Comparison of ENCODE assay signal across 14 cellular contexts in genomic region chr11:34317666-34318065, GRCh38. TPM values are rescaled to one million over a fixed set of nuclear protein-coding genes. Genes with fewer than 3 reads are reported as not detected.
DNase-seq lines count a peak whose midpoint lies in the region; ATAC-seq, FAIRE-seq and TF ChIP-seq lines count a peak whose summit lies in the region.
"Had no signal": no experiment of that assay in that cellular context is flagged by ENCODE, and none has a peak within 500 bp of the region (broad histone marks: within the 10 kb centered on the region; RNA-seq: fewer than 3 reads in every experiment).

No MANE protein-coding gene starts in this region.

- ATAC-seq in RWPE2 (ENCODE audit: low read depth) (no peak), HepG2 (no peak), GM21360 (IDR thresholded peaks at IDR 0.05; ENCODE audit: unreplicated experiment) (no peak)

- DNase-seq in GM23248 = peak; percentile 13
- DNase-seq in RWPE2 (ENCODE audit: low spot score) = no peak
- DNase-seq in HepG2 (ENCODE audit: low spot score) = no peak
- no peak for DNase-seq in transverse colon
- no peak for DNase-seq in RCC 7860 (ENCODE audit: low spot score)
- no peak for DNase-seq in retina
- DNase-seq: 8988T; C1 segment of cervical spinal cord; Calu3; CD4-positive, alpha-beta T cell; DMS 273 treated with DMSO at 0.1 percent for 48 hours; H7 had no signal

- H4K20me1 ChIP-seq in GM23248 (ENCODE audit: insufficient read depth) (no peaks in the 10 kb centered on the region), HepG2 (ENCODE audit: insufficient read depth, low read length) (no peaks in the 10 kb centered on the region)

- no peaks in the 10 kb centered on the region for H3K27me3 ChIP-seq in GM23248 (replicated peaks; ENCODE audit: insufficient read depth)
- no peaks in the 10 kb centered on the region for H3K27me3 ChIP-seq in RWPE2 (ENCODE audit: insufficient read depth, poor library complexity, severe bottlenecking)
- no peaks in the 10 kb centered on the region for H3K27me3 ChIP-seq in HepG2 (ENCODE audit: control insufficient read depth in 1 of 2, insufficient read depth in 2 of 2, low read length in 2 of 2)
- no peaks in the 10 kb centered on the region for H3K27me3 ChIP-seq in transverse colon

- no TSS peak for BruUV-seq in HepG2 (replicated peaks; lab: Mats Ljungman, UMichigan)

- in situ Hi-C loops in GM23248 (cut with MboI) (no loop called here), HepG2 (cut with HindIII; ENCODE audit: extremely low pct_ligation_motif_present, low pct_unique_long_range_greater_than_20kb) (no loop called here), transverse colon (cut with MboI; ENCODE audit: low pct_ligation_motif_present in 1 of 4, low pct_unique_long_range_greater_than_20kb in 1 of 4, low sequenced_read_pairs in 3 of 4) (no loop called here)

- FAIRE-seq in HepG2 (lab: Jason Lieb, UNC) (no peak), RCC 7860 (lab: Jason Lieb, UNC) (no peak)
- FAIRE-seq: HTR-8/SVneo had no signal

- POLR2A ChIA-PET in HepG2 (lab: Yijun Ruan, JAX) = interaction anchor here (0.8 to 4.2 kb wide), 2 partner anchors 40 to 143 kb away, joined by 4 to 20 read pairs; partner anchors contain the start of gene ABTB2

- H3K79me2 ChIP-seq in GM23248 (ENCODE audit: insufficient read depth) = peaks cover 49% of the 10 kb centered on the region
- H3K79me2 ChIP-seq in HepG2 (ENCODE audit: insufficient read depth, low read length) = peaks cover 13% of the 10 kb centered on the region

- TF ChIP-seq POLR2A in HepG2 (IDR thresholded peaks at IDR 0.05; ENCODE audit: insufficient read depth in 1 of 2, low read depth in 2 of 2, low read length in 2 of 2) (no peak), transverse colon (IDR thresholded peaks at IDR 0.05) (no peak)

- peaks cover 27% of the 10 kb centered on the region for H3F3A ChIP-seq in GM23248 (ENCODE audit: insufficient read depth)

- H3K9me2 ChIP-seq in GM23248 (ENCODE audit: insufficient read depth) = no peaks in the 10 kb centered on the region

- H3K9ac ChIP-seq in GM23248 (no peak overlapping the region), HepG2 (ENCODE audit: insufficient read depth, low read depth, low read length) (no peak overlapping the region)

- H3K9me3 ChIP-seq in GM23248 (ENCODE audit: low read depth) = no peaks in the 10 kb centered on the region
- no peaks in the 10 kb centered on the region for H3K9me3 ChIP-seq in RWPE2 (ENCODE audit: severe bottlenecking)
- no peaks in the 10 kb centered on the region for H3K9me3 ChIP-seq in HepG2 (ENCODE audit: low read length)
- no peaks in the 10 kb centered on the region for H3K9me3 ChIP-seq in transverse colon

- no peak overlapping the region for H3K4me3 ChIP-seq in GM23248
- H3K4me3 ChIP-seq in RWPE2 (ENCODE audit: severe bottlenecking) = no peak overlapping the region
- no peak overlapping the region for H3K4me3 ChIP-seq in HepG2 (replicated peaks in 1 of 3; ENCODE audit: insufficient read depth in 1 of 3, low read depth in 2 of 3, low read length in 3 of 3)
- H3K4me3 ChIP-seq in transverse colon = no peak overlapping the region

- peaks cover 36% of the 10 kb centered on the region for H3K4me1 ChIP-seq in GM23248 (ENCODE audit: insufficient read depth)
- peaks cover 10% of the 10 kb centered on the region for H3K4me1 ChIP-seq in RWPE2 (ENCODE audit: insufficient read depth, poor library complexity, severe bottlenecking)
- peaks cover 68% of the 10 kb centered on the region for H3K4me1 ChIP-seq in HepG2 (ENCODE audit: insufficient read depth, low read length)
- peaks cover 0 to 23% (median 13%) of the 10 kb centered on the region in 4 donors for H3K4me1 ChIP-seq in transverse colon

- H2AFZ ChIP-seq in GM23248 = no peak overlapping the region
- no peak overlapping the region for H2AFZ ChIP-seq in HepG2 (ENCODE audit: low read length)

- H3K27ac ChIP-seq in GM23248 = peak overlapping the region; percentile 81
- H3K27ac ChIP-seq in RWPE2 (ENCODE audit: poor library complexity, severe bottlenecking) = peak overlapping the region; percentile 60
- H3K27ac ChIP-seq in HepG2 (ENCODE audit: extremely low read length, insufficient read depth, low read length) = no peak overlapping the region
- H3K27ac ChIP-seq in transverse colon = peak overlapping the region in 3 of 4 donors; percentile 28 to 66 (median 51)

- TF ChIP-seq EP300 in HepG2 (IDR thresholded peaks at IDR 0.05; ENCODE audit: low read depth in 2 of 2, low read length in 2 of 2) = no peak
- no peak for TF ChIP-seq EP300 in HepG2 (CRISPR knock-in tag; IDR thresholded peaks at IDR 0.05; ENCODE audit: borderline replicate concordance)
- TF ChIP-seq EP300 in transverse colon (IDR thresholded peaks at IDR 0.05; ENCODE audit: low read depth) = no peak

- H3K36me3 ChIP-seq in GM23248 (ENCODE audit: low read depth) (no peaks in the 10 kb centered on the region), RWPE2 (ENCODE audit: low read depth) (no peaks in the 10 kb centered on the region), HepG2 (replicated peaks in 1 of 2; ENCODE audit: control insufficient read depth in 1 of 2, insufficient read depth in 2 of 2, low read length in 2 of 2) (peaks cover 4 to 10% of the 10 kb centered on the region in 2 experiments; a peak in 1 of 5 replicates), transverse colon (no peaks in the 10 kb centered on the region)

- H3K4me2 ChIP-seq in GM23248 (ENCODE audit: unreplicated experiment) (no peak overlapping the region), HepG2 (ENCODE audit: low read depth, low read length) (no peak overlapping the region)

- intact Hi-C loops in HepG2 (cut with micrococcal nuclease; ENCODE audit: unreplicated experiment) (loop anchor here (5.0 kb wide), 1 partner anchor 40 kb away; the partner anchor contains the start of gene ABTB2), transverse colon (cut with DNase I; ENCODE audit: low total_unique reads) (no loop called here)

- CTCF ChIA-PET in HepG2 (lab: Yijun Ruan, JAX; ENCODE audit: low intra/inter-chr PET ratio, low total read pairs) = no interaction called here

- no peak for TF ChIP-seq RAD21 in HepG2 (CRISPR knock-in tag; IDR thresholded peaks at IDR 0.05)

- TF ChIP-seq CTCF in RWPE2 (IDR thresholded peaks at IDR 0.05; ENCODE audit: poor library complexity, severe bottlenecking) (no peak), HepG2 (CRISPR knock-in tag; IDR thresholded peaks at IDR 0.05) (no peak), transverse colon (IDR thresholded peaks at IDR 0.05) (no peak)

- 73 to 77% methylated on average over 4 of the region's 4 CpGs for WGBS in GM23248 (ENCODE audit: low coverage in 1 of 2, low lambda C conversion rate in 2 of 2, missing lambda C conversion rate in 2 of 2), 2 experiments
- 96% methylated on average over 4 of the region's 4 CpGs for WGBS in HepG2 (ENCODE audit: low lambda C conversion rate)
- WGBS in transverse colon (ENCODE audit: low coverage in 1 of 2), 2 donors = 75 to 86% methylated on average over 2 to 4 of the region's 4 CpGs

TF ChIP-seq in HepG2, 621 proteins besides CTCF, POLR2A, EP300 and RAD21:
- peak; percentile 89 for TF ChIP-seq HNRNPK (IDR thresholded peaks at IDR 0.05; ENCODE audit: low read depth, low read length, poor library complexity, severe bottlenecking)
- TF ChIP-seq SIN3A (IDR thresholded peaks at IDR 0.05; ENCODE audit: borderline replicate concordance, low read depth, low read length) = no peak
- no peak for TF ChIP-seq MIER2 (CRISPR knock-in tag; IDR thresholded peaks at IDR 0.05)
TF ChIP-seq in HepG2: peak in this region for 1.

RNA-seq across cellular contexts. Expression of gene ABTB2, which starts 40.1 kb away (rescaled TPM):
- 9.9 and 12.4 TPM in 2 replicates for total RNA-seq in GM23248 (2014; rRNA removed; shearing (Covaris generic))
- polyA plus RNA-seq in GM23248 (2016; fragmentation: Nextera tagmentation; extraction: Ambion mirVana) (8.4 and 8.7 TPM in 2 replicates), HepG2 (2011; rRNA removed) (12.6 and 15.4 TPM in 2 replicates)
- total RNA-seq in HepG2 (2016; rRNA removed; fragmentation: Illumina TruSeq; extraction: Trizol) (5.1 TPM in 2 replicates), transverse colon (10 to 100 TPM in 3 of 4 donors, under 1 TPM in 1; 0.60 to 41.9 (median 20.7) TPM)
- total RNA-seq in HepG2 (2016; cell fraction: cytosol; rRNA removed; fragmentation: Illumina TruSeq; extraction: Trizol; ENCODE audit: low read depth) = 3.3 and 3.4 TPM in 2 replicates
- total RNA-seq in HepG2 (2016; cell fraction: insoluble cytoplasmic fraction; rRNA removed; fragmentation: Illumina TruSeq; extraction: Trizol) = 4.1 and 4.8 TPM in 2 replicates
- 2.0 and 2.1 TPM in 2 replicates for total RNA-seq in HepG2 (2016; cell fraction: membrane; rRNA removed; fragmentation: Illumina TruSeq; extraction: Trizol)
- 6.9 and 8.5 TPM in 2 replicates for total RNA-seq in HepG2 (2016; cell fraction: nucleus; rRNA removed; fragmentation: Illumina TruSeq; extraction: Trizol)
- polyA plus RNA-seq in HepG2 (2011; cell fraction: cytosol; rRNA removed) = 6.3 and 10.5 TPM in 2 replicates
- 33.6 and 53.2 TPM in 2 replicates for polyA plus RNA-seq in HepG2 (2011; cell fraction: nucleus; rRNA removed)
- polyA plus RNA-seq in HepG2 (2012) = 9.3 and 13.3 TPM in 2 replicates
- 0.42 and 0.49 TPM in 2 replicates for polyA plus RNA-seq in HepG2 (2016; cell fraction: cytosol; fragmentation: Illumina TruSeq; extraction: Trizol; ENCODE audit: low read depth)
- polyA plus RNA-seq in HepG2 (2016; cell fraction: insoluble cytoplasmic fraction; fragmentation: Illumina TruSeq; extraction: Trizol; ENCODE audit: low read depth) = 6.6 and 8.1 TPM in 2 replicates
- 1.2 and 1.6 TPM in 2 replicates for polyA plus RNA-seq in HepG2 (2016; cell fraction: membrane; fragmentation: Illumina TruSeq; extraction: Trizol; ENCODE audit: low read depth)
- polyA plus RNA-seq in HepG2 (2016; cell fraction: nucleus; fragmentation: Illumina TruSeq; extraction: Trizol; ENCODE audit: insufficient read depth, low read depth) = 14.1 and 15.1 TPM in 2 replicates
- polyA minus RNA-seq in HepG2 (2011; rRNA and poly(A)+ RNA removed; ENCODE audit: low replicate concordance) = 2.9 and 21.3 TPM in 2 replicates
- 7.5 and 8.7 TPM in 2 replicates for polyA minus RNA-seq in HepG2 (2011; cell fraction: cytosol; rRNA and poly(A)+ RNA removed)
- polyA minus RNA-seq in HepG2 (2011; cell fraction: nucleus; rRNA and poly(A)+ RNA removed) = 12.9 and 21.4 TPM in 2 replicates
